In genomic region chr17:50100921-50101345, GRCh38 we compare ENCODE assay signal across 8 cellular contexts. TPM values are rescaled to one million over a fixed set of nuclear protein-coding genes. Genes with fewer than 3 reads are reported as not detected.
A peak's percentile ranks its signal among the peaks of the same experiment; 100 is the strongest.
DNase-seq lines count a peak whose midpoint lies in the region; ATAC-seq and TF ChIP-seq lines count a peak whose summit lies in the region.

No MANE protein-coding gene starts in this region.

- ATAC-seq in esophagus mucosa (peak; percentile 3), HG03095 (IDR thresholded peaks at IDR 0.05; ENCODE audit: unreplicated experiment) (no peak)

- H3K27ac ChIP-seq in mesodermal cell (ENCODE audit: low read depth, low read length, severe bottlenecking) (peak overlapping the region; percentile 66), testis (peak overlapping the region; percentile 41 to 72)

- H3K4me1 ChIP-seq in mesodermal cell (ENCODE audit: control insufficient read depth, insufficient read depth, low read length, poor library complexity, severe bottlenecking) (peaks cover 26% of the 10 kb centered on the region), testis (peaks cover 37% of the 10 kb centered on the region)

- DNase-seq in NCI-H2171 treated with DMSO at 0.1 percent for 48 hours (lab: John Stamatoyannopoulos, UW): peak; percentile 75
- DNase-seq in testis: no peak
- DNase-seq in middle frontal gyrus (ENCODE audit: extremely low spot score, low spot score): no peak
- DNase-seq in HK-2 (ENCODE audit: unreplicated experiment): no peak
- DNase-seq in GDM1 (lab: John Stamatoyannopoulos, UW): no peak

- 18 to 27% methylated on average over 10 to 14 of the region's 15 CpGs for WGBS in mesodermal cell (ENCODE audit: insufficient coverage in 2 of 2), 2 experiments
- WGBS in testis, 2 donors: 52 to 79% methylated on average over 15 of the region's 15 CpGs

- H3K27me3 ChIP-seq in testis: no peaks in the 10 kb centered on the region

- no peaks in the 10 kb centered on the region for H3K9me3 ChIP-seq in mesodermal cell (ENCODE audit: control insufficient read depth, low read length)
- no peaks in the 10 kb centered on the region for H3K9me3 ChIP-seq in testis

- H3K36me3 ChIP-seq in mesodermal cell (ENCODE audit: control insufficient read depth, insufficient read depth, low read length) (peaks cover 6% of the 10 kb centered on the region), testis (ENCODE audit: low read depth, missing control alignments) (no peaks in the 10 kb centered on the region)

- no peak for TF ChIP-seq CTCF in testis (IDR thresholded peaks at IDR 0.05)

- H3K4me3 ChIP-seq in mesodermal cell (ENCODE audit: extremely low read depth, insufficient read depth, low read length, poor library complexity, severe bottlenecking) (no peak overlapping the region), testis (no peak overlapping the region)

- intact Hi-C loops in testis (cut with DNase I; ENCODE audit: low total_unique reads): no loop called here

- no peak for TF ChIP-seq POLR2A in testis (IDR thresholded peaks at IDR 0.05)

RNA-seq across cellular contexts. Expression of gene PDK2, which starts 5.8 kb away (rescaled TPM):
- total RNA-seq in esophagus mucosa: 13.6 TPM
- polyA plus RNA-seq in mesodermal cell (2013, experiment 1 of 2): 34.0 TPM
- polyA plus RNA-seq in mesodermal cell (2013, experiment 2 of 2): 27.2 TPM
- total RNA-seq in testis: 10 to 100 TPM; 50.6 to 62.1 TPM
- 56.4 TPM for polyA plus RNA-seq in testis (ENCODE audit: insufficient read depth, low read depth, low replicate concordance)

RNA-seq across cellular contexts. Expression of gene SAMD14, which starts 29.0 kb away (rescaled TPM):
- total RNA-seq in esophagus mucosa (0.16 TPM), testis (1 to 10 TPM; 3.2 to 3.3 TPM)
- polyA plus RNA-seq in mesodermal cell (2013, experiment 1 of 2): 26.6 TPM
- polyA plus RNA-seq in mesodermal cell (2013, experiment 2 of 2): 18.7 TPM
- polyA plus RNA-seq in testis (ENCODE audit: insufficient read depth, low read depth, low replicate concordance): 5.2 TPM

RNA-seq across cellular contexts. Expression of gene ITGA3, which starts 45.0 kb away (rescaled TPM):
- total RNA-seq in esophagus mucosa: 83.1 TPM
- polyA plus RNA-seq in mesodermal cell (2013, experiment 1 of 2): 108 TPM
- 102 TPM for polyA plus RNA-seq in mesodermal cell (2013, experiment 2 of 2)
- total RNA-seq in testis: 10 to 100 TPM; 24.2 to 30.7 TPM
- polyA plus RNA-seq in testis (ENCODE audit: insufficient read depth, low read depth, low replicate concordance): 20.0 TPM

RNA-seq across cellular contexts. Expression of gene PPP1R9B, which starts 49.5 kb away (rescaled TPM):
- 26.3 TPM for total RNA-seq in esophagus mucosa
- polyA plus RNA-seq in mesodermal cell (2013, experiment 1 of 2): 45.5 TPM
- 36.7 TPM for polyA plus RNA-seq in mesodermal cell (2013, experiment 2 of 2)
- 10 to 100 TPM; 81.1 to 82.4 TPM for total RNA-seq in testis
- 49.1 TPM for polyA plus RNA-seq in testis (ENCODE audit: insufficient read depth, low read depth, low replicate concordance)
